Comparison of ENCODE assay signal across 1 cellular context in genomic region chr6:20291764-20292227, GRCh38.
TF ChIP-seq lines count a peak whose summit lies in the region.

No MANE protein-coding gene starts in this region.

TF ChIP-seq in K562, 482 proteins besides CTCF, POLR2A, EP300 and RAD21 (continued from another document and continues in another):
- TF ChIP-seq ZBTB40 (IDR thresholded peaks at IDR 0.05), result peak; percentile 34; the same call in 1 of the 2 replicates
- TF ChIP-seq ZBTB40 (CRISPR knock-in tag; IDR thresholded peaks at IDR 0.05), result no peak
- TF ChIP-seq MAFG (tag; conservative IDR thresholded peaks at IDR 0.05), result 0 out of 2 replicates have a peak, but pooled peaks have one; percentile 5
- TF ChIP-seq EP400 (IDR thresholded peaks at IDR 0.05), result peak; percentile 50; the same call in 1 of the 2 replicates
- no peak for TF ChIP-seq SMARCA5 (IDR thresholded peaks at IDR 0.05)
- no peak for TF ChIP-seq ARHGAP35 (IDR thresholded peaks at IDR 0.05; ENCODE audit: partially characterized antibody)
- TF ChIP-seq TRIM25 (IDR thresholded peaks at IDR 0.05; ENCODE audit: borderline replicate concordance), result no peak
- TF ChIP-seq NR2C2 (CRISPR knock-in tag; IDR thresholded peaks at IDR 0.05), result peak; percentile 88
- TF ChIP-seq NR2C2 (tag; IDR thresholded peaks at IDR 0.05), result peak; percentile 84
- TF ChIP-seq THRA (IDR thresholded peaks at IDR 0.05), result no peak
- no peak for TF ChIP-seq ZNF75A (CRISPR knock-in tag; IDR thresholded peaks at IDR 0.05)
- no peak for TF ChIP-seq CSDE1 (IDR thresholded peaks at IDR 0.05)
- peak; percentile 94 for TF ChIP-seq PRDM10 (IDR thresholded peaks at IDR 0.05; ENCODE audit: partially characterized antibody)
- peak; percentile 98 for TF ChIP-seq ETV1 (tag; conservative IDR thresholded peaks at IDR 0.05; ENCODE audit: low read depth)
- TF ChIP-seq NCOA6 (IDR thresholded peaks at IDR 0.05), result no peak
- no peak for TF ChIP-seq FOXP4 (CRISPR knock-in tag; IDR thresholded peaks at IDR 0.05; ENCODE audit: borderline replicate concordance)
- TF ChIP-seq HES1 (IDR thresholded peaks at IDR 0.05; ENCODE audit: low read depth), result no peak
- TF ChIP-seq MTA1 (IDR thresholded peaks at IDR 0.05; ENCODE audit: borderline replicate concordance), result no peak
- TF ChIP-seq ZNF280A (IDR thresholded peaks at IDR 0.05; ENCODE audit: low read depth, partially characterized antibody), result no peak
- no peak for TF ChIP-seq E2F5 (CRISPR knock-in tag; IDR thresholded peaks at IDR 0.05)
- TF ChIP-seq NCOA4 (IDR thresholded peaks at IDR 0.05; ENCODE audit: partially characterized antibody), result no peak
- no peak for TF ChIP-seq PHB (CRISPR knock-in tag; IDR thresholded peaks at IDR 0.05)
- no peak for TF ChIP-seq CBFB (CRISPR knock-in tag; IDR thresholded peaks at IDR 0.05)
- TF ChIP-seq ZBTB33 (CRISPR knock-in tag; IDR thresholded peaks at IDR 0.05), result peak; percentile 46; the same call in 1 of the 2 replicates
- TF ChIP-seq SUPT5H (IDR thresholded peaks at IDR 0.05), result no peak
- TF ChIP-seq FIP1L1 (IDR thresholded peaks at IDR 0.05; ENCODE audit: low read depth, low read length, poor library complexity, severe bottlenecking), result no peak
